In the genomic region with DNA sequence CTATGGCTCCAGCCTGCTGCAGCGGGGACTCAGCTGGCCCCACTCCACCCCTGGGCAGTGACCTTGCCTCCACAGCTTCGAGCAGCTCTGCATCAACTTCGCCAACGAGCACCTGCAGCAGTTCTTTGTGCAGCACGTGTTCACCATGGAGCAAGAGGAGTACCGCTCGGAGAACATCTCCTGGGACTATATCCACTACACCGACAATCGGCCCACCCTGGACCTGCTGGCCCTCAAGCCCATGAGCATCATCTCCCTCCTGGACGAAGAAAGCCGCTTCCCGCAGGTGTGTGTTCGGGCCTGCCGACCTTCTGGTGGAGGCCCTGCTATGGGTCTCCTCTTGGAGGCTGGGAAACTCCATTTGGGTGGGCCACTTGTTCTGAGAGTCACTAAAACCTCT, we compare ENCODE assay signal across 1 cellular context.
TF ChIP-seq lines count a peak whose summit lies in the region.

No MANE protein-coding gene starts in this region.

TF ChIP-seq in HepG2, 621 proteins besides CTCF, POLR2A, EP300 and RAD21:
- TF ChIP-seq, protein P1, sequence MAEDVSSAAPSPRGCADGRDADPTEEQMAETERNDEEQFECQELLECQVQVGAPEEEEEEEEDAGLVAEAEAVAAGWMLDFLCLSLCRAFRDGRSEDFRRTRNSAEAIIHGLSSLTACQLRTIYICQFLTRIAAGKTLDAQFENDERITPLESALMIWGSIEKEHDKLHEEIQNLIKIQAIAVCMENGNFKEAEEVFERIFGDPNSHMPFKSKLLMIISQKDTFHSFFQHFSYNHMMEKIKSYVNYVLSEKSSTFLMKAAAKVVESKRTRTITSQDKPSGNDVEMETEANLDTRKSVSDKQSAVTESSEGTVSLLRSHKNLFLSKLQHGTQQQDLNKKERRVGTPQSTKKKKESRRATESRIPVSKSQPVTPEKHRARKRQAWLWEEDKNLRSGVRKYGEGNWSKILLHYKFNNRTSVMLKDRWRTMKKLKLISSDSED (CRISPR knock-in tag; IDR thresholded peaks at IDR 0.05) = no peak
- TF ChIP-seq TMF1 (CRISPR knock-in tag; IDR thresholded peaks at IDR 0.05; ENCODE audit: low read depth) = no peak
- 0 out of 2 replicates have a peak, but pooled peaks have one; percentile 39 for TF ChIP-seq KDM5B (CRISPR knock-in tag; IDR thresholded peaks at IDR 0.05; ENCODE audit: borderline replicate concordance)
- no peak for TF ChIP-seq ATAD3A (CRISPR knock-in tag; IDR thresholded peaks at IDR 0.05)
- TF ChIP-seq, protein P2, sequence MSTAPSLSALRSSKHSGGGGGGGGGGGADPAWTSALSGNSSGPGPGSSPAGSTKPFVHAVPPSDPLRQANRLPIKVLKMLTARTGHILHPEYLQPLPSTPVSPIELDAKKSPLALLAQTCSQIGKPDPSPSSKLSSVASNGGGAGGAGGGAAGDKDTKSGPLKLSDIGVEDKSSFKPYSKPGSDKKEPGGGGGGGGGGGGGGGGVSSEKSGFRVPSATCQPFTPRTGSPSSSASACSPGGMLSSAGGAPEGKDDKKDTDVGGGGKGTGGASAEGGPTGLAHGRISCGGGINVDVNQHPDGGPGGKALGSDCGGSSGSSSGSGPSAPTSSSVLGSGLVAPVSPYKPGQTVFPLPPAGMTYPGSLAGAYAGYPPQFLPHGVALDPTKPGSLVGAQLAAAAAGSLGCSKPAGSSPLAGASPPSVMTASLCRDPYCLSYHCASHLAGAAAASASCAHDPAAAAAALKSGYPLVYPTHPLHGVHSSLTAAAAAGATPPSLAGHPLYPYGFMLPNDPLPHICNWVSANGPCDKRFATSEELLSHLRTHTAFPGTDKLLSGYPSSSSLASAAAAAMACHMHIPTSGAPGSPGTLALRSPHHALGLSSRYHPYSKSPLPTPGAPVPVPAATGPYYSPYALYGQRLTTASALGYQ (CRISPR knock-in tag; IDR thresholded peaks at IDR 0.05) = no peak
